Comparison of ENCODE assay signal across 30 cellular contexts in genomic region chr10:71280825-71281224, GRCh38.
"Had no signal": no experiment of that assay in that cellular context is flagged by ENCODE, and none has a peak within 500 bp of the region (broad histone marks: within the 10 kb centered on the region; RNA-seq: fewer than 3 reads in every experiment).

No MANE protein-coding gene starts in this region.

- H3K9me3 Mint-ChIP-seq: activated CD4-positive, alpha-beta memory T cell treated with anti-CD3 and anti-CD28 coated beads for 36 hours; activated CD4-positive, alpha-beta T cell treated with anti-CD3 and anti-CD28 coated beads, Interleukin-2, amount 10 ng/mL, durations not matched to agents 24 days and 14 days; activated naive CD4-positive, alpha-beta T cell treated with anti-CD3 and anti-CD28 coated beads, Interleukin-2, amount 10 ng/mL, durations not matched to agents 7 days and 5 days; activated naive CD8-positive, alpha-beta T cell treated with anti-CD3 and anti-CD28 coated beads, Interleukin-2, amount 10 ng/mL, durations not matched to agents 7 days and 5 days; activated T-cell treated with anti-CD3 and anti-CD28 coated beads, Interleukin-2, amount 50 U/mL, for 24 hours; effector memory CD8-positive, alpha-beta T cell; nephron progenitor cell; stimulated activated naive B cell treated with anti-CD40 and anti-IgM and Interleukin-4, amounts not matched to agents 10 μg/mL and 1 μg/mL and 100 μg/mL, for 72 hours had no signal

- H3K4me3 Mint-ChIP-seq: activated CD4-positive, alpha-beta memory T cell treated with anti-CD3 and anti-CD28 coated beads for 36 hours; activated CD4-positive, alpha-beta T cell treated with anti-CD3 and anti-CD28 coated beads, Interleukin-2, amount 10 ng/mL, durations not matched to agents 24 days and 14 days; activated naive CD4-positive, alpha-beta T cell treated with anti-CD3 and anti-CD28 coated beads, Interleukin-2, amount 10 ng/mL, durations not matched to agents 7 days and 5 days; activated naive CD8-positive, alpha-beta T cell treated with anti-CD3 and anti-CD28 coated beads, Interleukin-2, amount 10 ng/mL, durations not matched to agents 7 days and 5 days; activated T-cell treated with anti-CD3 and anti-CD28 coated beads, Interleukin-2, amount 50 U/mL, for 24 hours; effector memory CD8-positive, alpha-beta T cell; nephron progenitor cell; stimulated activated naive B cell treated with anti-CD40 and anti-IgM and Interleukin-4, amounts not matched to agents 10 μg/mL and 1 μg/mL and 100 μg/mL, for 72 hours had no signal

- ATAC-seq: effector memory CD8-positive, alpha-beta T cell; left cardiac atrium; right lobe of liver; stimulated activated naive B cell treated with anti-CD40 and anti-IgM and Interleukin-4, amounts not matched to agents 10 μg/mL and 1 μg/mL and 100 μg/mL, for 72 hours had no signal

- H3K4me3 ChIP-seq: ovary, right lobe of liver, tibial nerve had no signal

- FAIRE-seq: astrocyte, endothelial cell of umbilical vein, keratinocyte, urothelium cell line had no signal

- H3K36me3 Mint-ChIP-seq: activated CD4-positive, alpha-beta memory T cell treated with anti-CD3 and anti-CD28 coated beads for 36 hours; activated naive CD4-positive, alpha-beta T cell treated with anti-CD3 and anti-CD28 coated beads, Interleukin-2, amount 10 ng/mL, durations not matched to agents 7 days and 5 days; activated naive CD8-positive, alpha-beta T cell treated with anti-CD3 and anti-CD28 coated beads, Interleukin-2, amount 10 ng/mL, durations not matched to agents 7 days and 5 days; stimulated activated naive B cell treated with anti-CD40 and anti-IgM and Interleukin-4, amounts not matched to agents 10 μg/mL and 1 μg/mL and 100 μg/mL, for 72 hours had no signal

- H3K4me1 ChIP-seq: right lobe of liver, tibial nerve had no signal

- H3K36me3 ChIP-seq: neutrophil, ovary, right lobe of liver, tibial nerve had no signal

- DNase-seq: activated CD4-positive, alpha-beta memory T cell treated with anti-CD3 and anti-CD28 coated beads for 36 hours; activated CD4-positive, alpha-beta T cell treated with anti-CD3 and anti-CD28 coated beads, Interleukin-2, amount 10 ng/mL, durations not matched to agents 24 days and 14 days; activated CD4-positive, CD25-positive, alpha-beta regulatory T cell treated with anti-CD3 and anti-CD28 coated beads, Interleukin-2, amount 50 U/mL, for 72 hours; activated CD8-positive, alpha-beta memory T cell treated with anti-CD3 and anti-CD28 coated beads, Interleukin-2, amount 50 U/mL, for 48 hours; activated gamma-delta T cell; activated naive CD4-positive, alpha-beta T cell treated with anti-CD3 and anti-CD28 coated beads, Interleukin-2, amount 10 ng/mL, durations not matched to agents 7 days and 5 days; activated naive CD8-positive, alpha-beta T cell treated with anti-CD3 and anti-CD28 coated beads, Interleukin-2, amount 10 ng/mL, durations not matched to agents 7 days and 5 days; activated T-cell treated with anti-CD3 and anti-CD28 coated beads, Interleukin-2, amount 50 U/mL, for 24 hours; caudate nucleus; cortex of kidney; effector memory CD8-positive, alpha-beta T cell; head of caudate nucleus; hippocampal formation; left cardiac atrium; mammary epithelial cell; nephron progenitor cell; ovary; right lobe of liver; stimulated activated CD4-positive, alpha-beta T cell treated with anti-CD3 and anti-CD28 coated beads, Interleukin-4, amount 100 ng/mL, for 4 hours; stimulated activated CD8-positive, alpha-beta memory T cell treated with anti-CD3 and anti-CD28 coated beads, Interleukin-4, amount 100 ng/mL, for 48 hours; stimulated activated naive B cell treated with anti-CD40 and anti-IgM and Interleukin-4, amounts not matched to agents 10 μg/mL and 1 μg/mL and 100 μg/mL, for 72 hours; T1000; WERI-Rb-1 had no signal

- H3K9me3 ChIP-seq: neutrophil, ovary, right lobe of liver, tibial nerve had no signal

- H3K27ac Mint-ChIP-seq: activated CD4-positive, alpha-beta memory T cell treated with anti-CD3 and anti-CD28 coated beads for 36 hours; activated CD4-positive, alpha-beta T cell treated with anti-CD3 and anti-CD28 coated beads, Interleukin-2, amount 10 ng/mL, durations not matched to agents 24 days and 14 days; activated naive CD4-positive, alpha-beta T cell treated with anti-CD3 and anti-CD28 coated beads, Interleukin-2, amount 10 ng/mL, durations not matched to agents 7 days and 5 days; activated naive CD8-positive, alpha-beta T cell treated with anti-CD3 and anti-CD28 coated beads, Interleukin-2, amount 10 ng/mL, durations not matched to agents 7 days and 5 days; activated T-cell treated with anti-CD3 and anti-CD28 coated beads, Interleukin-2, amount 50 U/mL, for 24 hours; nephron progenitor cell; progenitor cell of endocrine pancreas; stimulated activated naive B cell treated with anti-CD40 and anti-IgM and Interleukin-4, amounts not matched to agents 10 μg/mL and 1 μg/mL and 100 μg/mL, for 72 hours had no signal

- H3K4me1 Mint-ChIP-seq: activated CD4-positive, alpha-beta T cell treated with anti-CD3 and anti-CD28 coated beads, Interleukin-2, amount 10 ng/mL, durations not matched to agents 24 days and 14 days; activated naive CD4-positive, alpha-beta T cell treated with anti-CD3 and anti-CD28 coated beads, Interleukin-2, amount 10 ng/mL, durations not matched to agents 7 days and 5 days had no signal

- H3K27me3 Mint-ChIP-seq: activated CD4-positive, alpha-beta memory T cell treated with anti-CD3 and anti-CD28 coated beads for 36 hours; activated CD4-positive, alpha-beta T cell treated with anti-CD3 and anti-CD28 coated beads, Interleukin-2, amount 10 ng/mL, durations not matched to agents 24 days and 14 days; activated naive CD4-positive, alpha-beta T cell treated with anti-CD3 and anti-CD28 coated beads, Interleukin-2, amount 10 ng/mL, durations not matched to agents 7 days and 5 days; activated naive CD8-positive, alpha-beta T cell treated with anti-CD3 and anti-CD28 coated beads, Interleukin-2, amount 10 ng/mL, durations not matched to agents 7 days and 5 days; activated T-cell treated with anti-CD3 and anti-CD28 coated beads, Interleukin-2, amount 50 U/mL, for 24 hours; progenitor cell of endocrine pancreas had no signal

- H3K27me3 ChIP-seq: neutrophil, ovary, right lobe of liver, tibial nerve had no signal

- H3K27ac ChIP-seq: neutrophil, right lobe of liver, tibial nerve, WERI-Rb-1 had no signal
